9 cellular contexts compared by ENCODE assay signal in the genomic region with DNA sequence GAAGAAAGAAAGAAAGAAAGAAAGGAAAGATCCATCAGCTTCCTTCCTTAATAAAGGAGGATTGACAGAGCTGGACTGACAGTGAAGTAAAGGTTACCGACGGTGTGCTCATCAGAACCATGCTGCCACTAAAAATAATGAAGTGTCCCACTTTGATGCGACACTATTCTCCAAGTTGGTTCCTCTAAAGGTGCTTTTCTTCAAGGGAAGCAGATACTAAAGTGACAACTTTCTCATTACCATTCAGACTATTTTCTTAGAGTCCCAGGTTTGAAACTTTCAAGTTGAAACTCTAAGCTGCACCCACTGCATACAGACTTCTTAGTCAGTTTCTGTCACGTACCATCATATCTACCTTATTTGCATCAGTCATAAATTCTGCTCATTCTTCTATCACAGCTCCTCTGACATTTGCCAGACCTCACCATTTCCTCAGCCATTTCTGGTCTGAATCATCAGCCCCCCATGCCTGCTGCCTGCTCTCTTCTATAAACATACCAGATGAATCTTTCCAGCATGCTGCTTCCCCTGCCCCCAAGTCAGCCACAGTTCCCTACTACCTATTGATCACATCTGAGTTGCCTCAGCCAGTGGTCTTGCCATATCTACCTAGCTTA.
DNase-seq lines count a peak whose midpoint lies in the region; ATAC-seq and TF ChIP-seq lines count a peak whose summit lies in the region.
"Had no signal": no experiment of that assay in that cellular context is flagged by ENCODE, and none has a peak within 500 bp of the region (broad histone marks: within the 10 kb centered on the region; RNA-seq: fewer than 3 reads in every experiment).

No MANE protein-coding gene starts in this region.

- ATAC-seq in GM21390 (IDR thresholded peaks at IDR 0.05; ENCODE audit: unreplicated experiment) = peak; percentile 81
- ATAC-seq in HG03439 (IDR thresholded peaks at IDR 0.05; ENCODE audit: unreplicated experiment) = peak; percentile 79

- DNase-seq in GM12865 (ENCODE audit: low read depth) (peak; percentile 83), fibroblast of the aortic adventitia (ENCODE audit: low read depth) (peak; percentile 82), cerebellar cortex (ENCODE audit: low spot score) (no peak), glomerular visceral epithelial cell (ENCODE audit: extremely low spot score) (no peak), HK-2 (ENCODE audit: unreplicated experiment) (no peak)
- no peak for DNase-seq in stimulated activated CD4-positive, alpha-beta T cell treated with anti-CD3 and anti-CD28 coated beads, Interleukin-15, amount 100 ng/mL, for 24 hours
- DNase-seq: NCI-H82 had no signal

- H3K4me3 ChIP-seq in GM12865 (ENCODE audit: low read depth, low read length) (peak overlapping the region; percentile 73), fibroblast of the aortic adventitia (ENCODE audit: low read depth, low read length) (no peak overlapping the region)

- TF ChIP-seq CTCF in GM12865 (IDR thresholded peaks at IDR 0.05; ENCODE audit: insufficient read depth, low read depth, low read length, missing control alignments) (no peak), fibroblast of the aortic adventitia (IDR thresholded peaks at IDR 0.05; ENCODE audit: insufficient read depth, low read length) (no peak)

Comparison
In these comparisons a context has a peak if more than half of its experiments do, and no peak if none do; other contexts are left out.
1. DNase-seq: peak in GM12865 (single experiment) and fibroblast of the aortic adventitia (single experiment); none in cerebellar cortex (single experiment), stimulated activated CD4-positive, alpha-beta T cell treated with anti-CD3 and anti-CD28 coated beads, Interleukin-15, amount 100 ng/mL, for 24 hours (single experiment), glomerular visceral epithelial cell (single experiment) and HK-2 (single experiment).